Comparison of ENCODE assay signal across 14 cellular contexts in genomic region chr3:187044871-187045552, GRCh38.
DNase-seq lines count a peak whose midpoint lies in the region; ATAC-seq and TF ChIP-seq lines count a peak whose summit lies in the region.
"Had no signal": no experiment of that assay in that cellular context is flagged by ENCODE, and none has a peak within 500 bp of the region (broad histone marks: within the 10 kb centered on the region; RNA-seq: fewer than 3 reads in every experiment).

No MANE protein-coding gene starts in this region.

- CTCF ChIA-PET in naive thymus-derived CD4-positive, alpha-beta T cell (lab: Charles Lee), result interaction anchor here (0.6 to 1.0 kb wide), 6 partner anchors 14 to 196 kb away, joined by 3 to 10 read pairs (median 4); no protein-coding TSS in a partner anchor

- no peaks in the 10 kb centered on the region for H3K27me3 Mint-ChIP-seq in chondrocyte (ENCODE audit: low read depth)
- no peaks in the 10 kb centered on the region for H3K27me3 Mint-ChIP-seq in naive thymus-derived CD4-positive, alpha-beta T cell
- H3K27me3 Mint-ChIP-seq: progenitor cell of endocrine pancreas had no signal

- ATAC-seq in naive thymus-derived CD4-positive, alpha-beta T cell, result no peak
- no peak for ATAC-seq in HG02763 (IDR thresholded peaks at IDR 0.05; ENCODE audit: unreplicated experiment)

- TF ChIP-seq CTCF in OCI-LY3 (IDR thresholded peaks at IDR 0.05; ENCODE audit: low read depth, low read length) (0 out of 2 replicates have a peak, but pooled peaks have one; percentile 11), chondrocyte (IDR thresholded peaks at IDR 0.05) (peak; percentile 54), prostate gland (IDR thresholded peaks at IDR 0.05) (no peak)

- no peaks in the 10 kb centered on the region for H3K9me3 ChIP-seq in OCI-LY3 (ENCODE audit: insufficient read depth, low read length)
- no peaks in the 10 kb centered on the region for H3K9me3 ChIP-seq in naive thymus-derived CD4-positive, alpha-beta T cell (ENCODE audit: control insufficient read depth in 2 of 3, low read length in 3 of 3)
- no peaks in the 10 kb centered on the region for H3K9me3 ChIP-seq in prostate gland
- H3K9me3 ChIP-seq: left lung, upper lobe of left lung had no signal

- peaks cover 22% of the 10 kb centered on the region for H3K36me3 Mint-ChIP-seq in chondrocyte (ENCODE audit: low read depth)
- peaks cover 41 to 86% (median 80%) of the 10 kb centered on the region in 5 donors for H3K36me3 Mint-ChIP-seq in naive thymus-derived CD4-positive, alpha-beta T cell

- no peaks in the 10 kb centered on the region for H3K27me3 ChIP-seq in OCI-LY3 (ENCODE audit: low read depth, low read length)
- no peaks in the 10 kb centered on the region for H3K27me3 ChIP-seq in naive thymus-derived CD4-positive, alpha-beta T cell (ENCODE audit: control insufficient read depth in 2 of 2, insufficient read depth in 2 of 2, low read length in 2 of 2)
- no peaks in the 10 kb centered on the region for H3K27me3 ChIP-seq in prostate gland (replicated peaks; ENCODE audit: insufficient read depth)
- H3K27me3 ChIP-seq: left lung, upper lobe of left lung had no signal

- intact Hi-C loops in naive thymus-derived CD4-positive, alpha-beta T cell (cut with micrococcal nuclease), result loop anchor here (5.0 kb wide), 4 partner anchors 38 to 263 kb away; partner anchors contain the start of genes EIF4A2 (in 1 of the 2) and RPL39L (in 1 of the 2)
- intact Hi-C loops in prostate gland (cut with DNase I), result no loop called here

- no peak overlapping the region for H2AFZ ChIP-seq in OCI-LY3 (ENCODE audit: low read depth, low read length)

- H3K4me3 ChIP-seq in OCI-LY3 (ENCODE audit: low read length), result peak overlapping the region; percentile 18
- no peak overlapping the region for H3K4me3 ChIP-seq in naive thymus-derived CD4-positive, alpha-beta T cell (ENCODE audit: low read length)
- no peak overlapping the region for H3K4me3 ChIP-seq in prostate gland
- H3K4me3 ChIP-seq: left lung, upper lobe of left lung had no signal

- peak overlapping the region; percentile 64 for H3K9ac ChIP-seq in OCI-LY3 (ENCODE audit: low read length)

- peaks cover 90% of the 10 kb centered on the region for H3K79me2 ChIP-seq in OCI-LY3 (ENCODE audit: low read length)

- H3K27ac ChIP-seq in OCI-LY3 (ENCODE audit: low read length) (peak overlapping the region; percentile 99), prostate gland (no peak overlapping the region)
- peak overlapping the region; percentile 49 for H3K27ac ChIP-seq in naive thymus-derived CD4-positive, alpha-beta T cell (ENCODE audit: low read depth, low read length)

- DNase-seq in NCI-H2029 (lab: John Stamatoyannopoulos, UW) (peak; percentile 35), NCI-H2029 treated with DMSO at 0.1 percent for 48 hours (lab: John Stamatoyannopoulos, UW) (no peak), chondrocyte (ENCODE audit: low spot score) (no peak), prostate gland (ENCODE audit: low spot score) (no peak), NCI-H1694 treated with DMSO at 0.1 percent for 48 hours (lab: John Stamatoyannopoulos, UW) (no peak)
- DNase-seq in naive thymus-derived CD4-positive, alpha-beta T cell, result no peak
- DNase-seq: caudate nucleus, EL, NCI-H2081 had no signal

- peak overlapping the region; percentile 74 for H3K4me2 ChIP-seq in OCI-LY3 (ENCODE audit: low read length)

- no peak for TF ChIP-seq POLR2A in prostate gland (IDR thresholded peaks at IDR 0.05)

- 54% methylated on average over 4 of the region's 4 CpGs for WGBS in prostate gland

- H3K36me3 ChIP-seq in OCI-LY3 (replicated peaks; ENCODE audit: low read depth, low read length) (peaks cover 76% of the 10 kb centered on the region), prostate gland (no peaks in the 10 kb centered on the region)
- peaks cover 5 to 63% (median 35%) of the 10 kb centered on the region in 3 experiments for H3K36me3 ChIP-seq in naive thymus-derived CD4-positive, alpha-beta T cell (ENCODE audit: control insufficient read depth in 2 of 3, insufficient read depth in 3 of 3, low read length in 3 of 3)

- POLR2A ChIA-PET in naive thymus-derived CD4-positive, alpha-beta T cell (lab: Charles Lee), result interaction anchor here (0.6 to 14.8 kb wide), 3 partner anchors 11 to 83 kb away, joined by 3 to 226 read pairs (median 3); no protein-coding TSS in a partner anchor

- H4K20me1 ChIP-seq in OCI-LY3 (ENCODE audit: insufficient read depth, low read length), result peaks cover 22% of the 10 kb centered on the region; the same call in 1 of the 2 replicates

- H3K4me3 Mint-ChIP-seq in chondrocyte (ENCODE audit: unreplicated experiment), result no peak overlapping the region
- H3K4me3 Mint-ChIP-seq in naive thymus-derived CD4-positive, alpha-beta T cell, result peak overlapping the region; percentile 3 to 87 (median 65)

- H3K9me3 Mint-ChIP-seq in chondrocyte (ENCODE audit: low read depth), result no peaks in the 10 kb centered on the region
- peaks cover 0 to 9% (median 0%) of the 10 kb centered on the region in 11 donors for H3K9me3 Mint-ChIP-seq in naive thymus-derived CD4-positive, alpha-beta T cell

- H3K4me1 ChIP-seq in OCI-LY3 (ENCODE audit: low read length) (peaks cover 62% of the 10 kb centered on the region), prostate gland (replicated peaks) (peaks cover 5% of the 10 kb centered on the region)
- H3K4me1 ChIP-seq in naive thymus-derived CD4-positive, alpha-beta T cell (ENCODE audit: control insufficient read depth in 2 of 2, insufficient read depth in 2 of 2, low read length in 2 of 2), result peaks cover 39 to 72% of the 10 kb centered on the region in 2 donors

- peaks cover 22% of the 10 kb centered on the region for H3K4me1 Mint-ChIP-seq in chondrocyte (ENCODE audit: low read depth)
- H3K4me1 Mint-ChIP-seq in naive thymus-derived CD4-positive, alpha-beta T cell, result peaks cover 68 to 99% (median 93%) of the 10 kb centered on the region in 7 donors

- H3K27ac Mint-ChIP-seq in chondrocyte (ENCODE audit: unreplicated experiment), result no peak overlapping the region
- H3K27ac Mint-ChIP-seq in naive thymus-derived CD4-positive, alpha-beta T cell, result peak overlapping the region; percentile 28 to 99 (median 71)

Comparison
In these comparisons a context has a peak if more than half of its experiments do, and no peak if none do; other contexts are left out.
1. H3K27ac ChIP-seq: peak in OCI-LY3 (single experiment) and naive thymus-derived CD4-positive, alpha-beta T cell (single experiment); none in prostate gland (0 of 2).
2. CTCF ChIP-seq: peak in OCI-LY3 (single experiment) and chondrocyte (single experiment); none in prostate gland (0 of 4).